In the genomic region with DNA sequence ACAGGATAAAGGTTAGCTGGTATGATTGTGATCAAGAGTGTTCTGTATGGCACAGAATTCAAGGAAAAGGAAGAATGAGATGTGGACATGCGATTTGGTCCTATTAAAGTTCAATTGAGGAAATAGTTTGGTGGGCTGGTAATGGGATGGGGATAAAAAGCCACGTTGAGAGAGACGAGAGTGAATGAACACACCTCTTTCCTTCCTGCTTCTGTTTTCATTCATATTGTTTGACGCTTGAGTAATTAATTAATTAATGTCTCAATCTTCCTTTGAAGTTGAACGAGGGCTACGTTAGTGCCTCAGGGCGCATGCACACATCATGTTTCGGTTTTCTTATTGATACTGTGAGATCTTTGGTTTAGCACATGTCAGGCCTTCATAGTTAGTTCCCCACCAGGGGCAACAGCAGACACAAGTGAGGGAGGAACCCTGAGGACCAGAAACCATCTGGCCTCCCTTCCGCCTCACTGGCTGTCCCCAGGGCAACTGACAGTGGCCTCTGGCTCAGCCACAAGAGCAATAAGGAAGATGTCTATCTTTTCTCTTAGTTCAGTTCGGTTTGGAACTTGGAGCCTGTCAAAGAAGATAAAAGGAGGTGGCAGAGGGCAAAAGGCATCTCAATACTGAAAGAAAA, we compare ENCODE assay signal across 1 cellular context.
TF ChIP-seq lines count a peak whose summit lies in the region.

No MANE protein-coding gene starts in this region.

TF ChIP-seq in K562, 482 proteins besides CTCF, POLR2A, EP300 and RAD21 (continued from another document):
- TF ChIP-seq POLR3G (IDR thresholded peaks at IDR 0.05; ENCODE audit: extremely low read depth, insufficient read length, insufficient replicate concordance): no peak
- TF ChIP-seq CXXC5 (CRISPR knock-in tag; IDR thresholded peaks at IDR 0.05): no peak
- TF ChIP-seq ZNF41 (CRISPR knock-in tag; conservative IDR thresholded peaks at IDR 0.05): peak; percentile 86
- no peak for TF ChIP-seq MYC (IDR thresholded peaks at IDR 0.05; ENCODE audit: low read depth, low read length)
- no peak for TF ChIP-seq MYC (CRISPR knock-in tag; IDR thresholded peaks at IDR 0.05; ENCODE audit: borderline replicate concordance, low read depth)
- TF ChIP-seq, protein P1, sequence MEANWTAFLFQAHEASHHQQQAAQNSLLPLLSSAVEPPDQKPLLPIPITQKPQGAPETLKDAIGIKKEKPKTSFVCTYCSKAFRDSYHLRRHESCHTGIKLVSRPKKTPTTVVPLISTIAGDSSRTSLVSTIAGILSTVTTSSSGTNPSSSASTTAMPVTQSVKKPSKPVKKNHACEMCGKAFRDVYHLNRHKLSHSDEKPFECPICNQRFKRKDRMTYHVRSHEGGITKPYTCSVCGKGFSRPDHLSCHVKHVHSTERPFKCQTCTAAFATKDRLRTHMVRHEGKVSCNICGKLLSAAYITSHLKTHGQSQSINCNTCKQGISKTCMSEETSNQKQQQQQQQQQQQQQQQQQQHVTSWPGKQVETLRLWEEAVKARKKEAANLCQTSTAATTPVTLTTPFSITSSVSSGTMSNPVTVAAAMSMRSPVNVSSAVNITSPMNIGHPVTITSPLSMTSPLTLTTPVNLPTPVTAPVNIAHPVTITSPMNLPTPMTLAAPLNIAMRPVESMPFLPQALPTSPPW (CRISPR knock-in tag; IDR thresholded peaks at IDR 0.05): no peak
- TF ChIP-seq RFX1 (IDR thresholded peaks at IDR 0.05): peak; percentile 55
- TF ChIP-seq GATA2 (CRISPR knock-in tag; IDR thresholded peaks at IDR 0.05): no peak
